In the genomic region with DNA sequence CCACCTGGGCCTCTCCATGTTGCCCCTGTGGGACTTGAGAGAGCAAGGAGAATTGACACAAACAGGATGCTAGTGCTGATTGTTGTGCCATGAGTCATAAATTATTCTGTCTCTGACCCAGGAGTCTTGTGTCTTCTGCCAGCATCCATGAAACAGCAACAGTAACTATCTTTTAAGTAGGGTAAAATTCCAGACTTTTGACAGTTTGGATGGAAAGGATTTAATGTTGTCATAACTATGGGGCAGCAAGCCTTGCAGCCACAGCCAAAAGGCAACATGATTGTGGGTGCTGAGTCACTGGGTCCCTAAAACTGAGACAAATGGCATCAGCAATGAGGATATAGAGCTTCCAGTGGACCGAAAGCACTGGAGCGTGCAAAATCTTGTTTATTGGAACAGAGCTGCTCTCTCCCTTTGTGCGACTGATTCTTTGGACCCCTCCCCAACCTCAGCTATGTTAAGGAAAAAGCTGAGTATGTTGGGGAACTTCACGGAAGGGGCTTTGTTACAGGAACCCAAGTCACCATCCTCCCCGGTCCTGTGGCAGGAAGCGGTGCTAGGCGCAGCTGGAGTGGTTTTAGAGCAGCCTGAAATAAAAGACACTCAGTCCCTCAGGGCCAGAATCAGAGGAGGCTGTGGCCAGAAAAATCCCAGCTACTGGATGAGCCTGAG, we compare ENCODE assay signal across 9 cellular contexts. TPM values are rescaled to one million over a fixed set of nuclear protein-coding genes. Genes with fewer than 3 reads are reported as not detected.
A peak's percentile ranks its signal among the peaks of the same experiment; 100 is the strongest.
DNase-seq lines count a peak whose midpoint lies in the region; TF ChIP-seq lines count a peak whose summit lies in the region.
"Had no signal": no experiment of that assay in that cellular context is flagged by ENCODE, and none has a peak within 500 bp of the region (broad histone marks: within the 10 kb centered on the region; RNA-seq: fewer than 3 reads in every experiment).

No MANE protein-coding gene starts in this region.

- 0 out of 2 replicates have a peak, but pooled peaks cover 7% of the 10 kb centered on the region for H3F3A ChIP-seq in DOHH2 (ENCODE audit: control insufficient read depth, insufficient read depth)

- intact Hi-C loops in posterior vena cava (cut with DNase I) = no loop called here

- no peaks in the 10 kb centered on the region for H3K9me3 ChIP-seq in DOHH2 (ENCODE audit: control insufficient read depth, insufficient read depth, low read length)
- no peaks in the 10 kb centered on the region for H3K9me3 ChIP-seq in HUES64 (ENCODE audit: insufficient read depth, low read depth, low read length)

- no peaks in the 10 kb centered on the region for H3K9me3 Mint-ChIP-seq in activated naive CD8-positive, alpha-beta T cell treated with anti-CD3 and anti-CD28 coated beads for 36 hours

- H3K79me2 ChIP-seq in DOHH2 (ENCODE audit: control insufficient read depth, low read length) = peaks cover 33% of the 10 kb centered on the region

- H3K4me3 ChIP-seq in DOHH2 (ENCODE audit: low read length) (no peak overlapping the region), HUES64 (ENCODE audit: low read length) (no peak overlapping the region), coronary artery (no peak overlapping the region)

- H3K9me2 ChIP-seq in DOHH2 (replicated peaks; ENCODE audit: control insufficient read depth, low read length) = no peaks in the 10 kb centered on the region

- TF ChIP-seq CTCF in DOHH2 (IDR thresholded peaks at IDR 0.05; ENCODE audit: low read depth, low read length, poor library complexity, severe bottlenecking) = no peak
- TF ChIP-seq CTCF in coronary artery (IDR thresholded peaks at IDR 0.05) = no peak

- no peak overlapping the region for H3K27ac ChIP-seq in DOHH2 (ENCODE audit: low read depth, low read length)
- no peak overlapping the region for H3K27ac ChIP-seq in HUES64 (ENCODE audit: low read depth, low read length)
- H3K27ac ChIP-seq in coronary artery = no peak overlapping the region

- H3K27me3 ChIP-seq in DOHH2 (ENCODE audit: control insufficient read depth, low read length) (no peaks in the 10 kb centered on the region), HUES64 (ENCODE audit: insufficient read depth, low read length) (peaks cover 21% of the 10 kb centered on the region)

- WGBS in HUES64 = 87% methylated on average over 7 of the region's 7 CpGs

- 0 out of 2 replicates have a peak overlapping the region, but pooled peaks have one; percentile 1 for H3K9ac ChIP-seq in HUES64 (ENCODE audit: low read depth, low read length)

- H3K4me3 Mint-ChIP-seq in activated naive CD8-positive, alpha-beta T cell treated with anti-CD3 and anti-CD28 coated beads for 36 hours = no peak overlapping the region

- peaks cover 45% of the 10 kb centered on the region for H3K4me1 ChIP-seq in DOHH2 (ENCODE audit: control insufficient read depth, low read length)
- peaks cover 5% of the 10 kb centered on the region; the same call in 1 of the 2 replicates for H3K4me1 ChIP-seq in HUES64 (ENCODE audit: insufficient read depth, low read length)

- DNase-seq in activated naive CD8-positive, alpha-beta T cell treated with anti-CD3 and anti-CD28 coated beads for 36 hours = no peak
- DNase-seq in myocyte (ENCODE audit: low read depth) (peak; percentile 80), posterior vena cava (ENCODE audit: low spot score) (no peak), coronary artery (ENCODE audit: low spot score) (no peak), COLO829 (ENCODE audit: low spot score) (no peak), NCI-H1694 treated with DMSO at 0.1 percent for 48 hours (lab: John Stamatoyannopoulos, UW) (no peak)
- DNase-seq: head of caudate nucleus had no signal

- H3K36me3 ChIP-seq in DOHH2 (ENCODE audit: control insufficient read depth, low read length) (peaks cover 14% of the 10 kb centered on the region; the same call in 1 of the 2 replicates), HUES64 (ENCODE audit: insufficient read depth, low read length) (no peaks in the 10 kb centered on the region)

- H3K36me3 Mint-ChIP-seq in activated naive CD8-positive, alpha-beta T cell treated with anti-CD3 and anti-CD28 coated beads for 36 hours = peaks cover 15% of the 10 kb centered on the region

- H4K20me1 ChIP-seq in DOHH2 (ENCODE audit: control insufficient read depth, insufficient read depth, low read depth, low read length) = no peaks in the 10 kb centered on the region

- H3K4me2 ChIP-seq in DOHH2 (ENCODE audit: low read length) = peak overlapping the region; percentile 41

- H3K4me1 Mint-ChIP-seq in activated naive CD8-positive, alpha-beta T cell treated with anti-CD3 and anti-CD28 coated beads for 36 hours = peaks cover 42% of the 10 kb centered on the region

- H3K27me3 Mint-ChIP-seq in activated naive CD8-positive, alpha-beta T cell treated with anti-CD3 and anti-CD28 coated beads for 36 hours = no peaks in the 10 kb centered on the region

- peak overlapping the region; percentile 59 for H3K27ac Mint-ChIP-seq in activated naive CD8-positive, alpha-beta T cell treated with anti-CD3 and anti-CD28 coated beads for 36 hours

RNA-seq across cellular contexts. Expression of gene ITPRIPL1, which starts 9.6 kb away (rescaled TPM):
- polyA plus RNA-seq in HUES64 (2013, experiment 1 of 2) = 5.9 TPM
- polyA plus RNA-seq in HUES64 (2013, experiment 2 of 2) = 7.0 TPM
- 10 to 100 TPM; 44.8 to 46.0 TPM for total RNA-seq in activated naive CD8-positive, alpha-beta T cell treated with anti-CD3 and anti-CD28 coated beads for 36 hours
- total RNA-seq in myocyte = 0.29 TPM in 1 of 2 replicates, not detected in the other
- polyA plus RNA-seq in myocyte (2012) = not detected
- 1 to 10 TPM in 1 of 2 donors, under 1 TPM in 1; 0.69 to 1.5 TPM for total RNA-seq in posterior vena cava

RNA-seq across cellular contexts. Expression of gene SNRNP200, which starts 10.2 kb away (rescaled TPM):
- polyA plus RNA-seq in HUES64 (2013, experiment 1 of 2) = 135 TPM
- polyA plus RNA-seq in HUES64 (2013, experiment 2 of 2) = 130 TPM
- 100 to 1,000 TPM; 196 to 202 TPM for total RNA-seq in activated naive CD8-positive, alpha-beta T cell treated with anti-CD3 and anti-CD28 coated beads for 36 hours
- total RNA-seq in myocyte (37.6 and 38.0 TPM in 2 replicates), posterior vena cava (10 to 100 TPM; 67.2 to 78.3 TPM)
- 88.1 TPM for polyA plus RNA-seq in myocyte (2012)

RNA-seq across cellular contexts. Expression of gene NCAPH, which starts 20.0 kb away (rescaled TPM):
- 48.8 TPM for polyA plus RNA-seq in HUES64 (2013, experiment 1 of 2)
- polyA plus RNA-seq in HUES64 (2013, experiment 2 of 2) = 53.4 TPM
- total RNA-seq in activated naive CD8-positive, alpha-beta T cell treated with anti-CD3 and anti-CD28 coated beads for 36 hours = 10 to 100 TPM; 82.3 to 85.0 TPM
- total RNA-seq in myocyte = 0.59 TPM in 1 of 2 replicates, not detected in the other
- polyA plus RNA-seq in myocyte (2012) = 0.32 TPM
- under 1 TPM; 0.51 to 1.00 TPM for total RNA-seq in posterior vena cava

RNA-seq across cellular contexts. Expression of gene CIAO1, which starts 49.5 kb away (rescaled TPM):
- 50.8 TPM for polyA plus RNA-seq in HUES64 (2013, experiment 1 of 2)
- polyA plus RNA-seq in HUES64 (2013, experiment 2 of 2) = 46.6 TPM
- total RNA-seq in activated naive CD8-positive, alpha-beta T cell treated with anti-CD3 and anti-CD28 coated beads for 36 hours = 10 to 100 TPM; 69.7 to 73.9 TPM
- total RNA-seq in myocyte (101 and 125 TPM in 2 replicates), posterior vena cava (10 to 100 TPM; 41.9 to 46.4 TPM)
- 66.6 TPM for polyA plus RNA-seq in myocyte (2012)

RNA-seq across cellular contexts. Expression of gene TMEM127, which starts 49.7 kb away (rescaled TPM):
- 16.8 TPM for polyA plus RNA-seq in HUES64 (2013, experiment 1 of 2)
- polyA plus RNA-seq in HUES64 (2013, experiment 2 of 2) = 16.8 TPM
- total RNA-seq in activated naive CD8-positive, alpha-beta T cell treated with anti-CD3 and anti-CD28 coated beads for 36 hours = 10 to 100 TPM; 17.4 to 21.2 TPM
- total RNA-seq in myocyte = 38.9 and 45.2 TPM in 2 replicates
- polyA plus RNA-seq in myocyte (2012) = 58.4 TPM
- total RNA-seq in posterior vena cava = 10 to 100 TPM; 49.2 to 52.4 TPM

Comparison
In these comparisons a context has a peak if more than half of its experiments do, and no peak if none do; other contexts are left out.
1. RNA of gene ITPRIPL1, which starts 9.6 kb away (total RNA-seq): 44.8 to 46.0 TPM in activated naive CD8-positive, alpha-beta T cell treated with anti-CD3 and anti-CD28 coated beads for 36 hours; 0.69 to 1.5 TPM in posterior vena cava and 0.29 TPM in myocyte; every median in the first group is over 10 times any median in the second.
2. RNA of gene NCAPH, which starts 20.0 kb away (total RNA-seq): 82.3 to 85.0 TPM in activated naive CD8-positive, alpha-beta T cell treated with anti-CD3 and anti-CD28 coated beads for 36 hours; 0.51 to 1.00 TPM in posterior vena cava and 0.59 TPM in myocyte; every median in the first group is over 10 times any median in the second.